1 cellular context compared by ENCODE assay signal in the genomic region with DNA sequence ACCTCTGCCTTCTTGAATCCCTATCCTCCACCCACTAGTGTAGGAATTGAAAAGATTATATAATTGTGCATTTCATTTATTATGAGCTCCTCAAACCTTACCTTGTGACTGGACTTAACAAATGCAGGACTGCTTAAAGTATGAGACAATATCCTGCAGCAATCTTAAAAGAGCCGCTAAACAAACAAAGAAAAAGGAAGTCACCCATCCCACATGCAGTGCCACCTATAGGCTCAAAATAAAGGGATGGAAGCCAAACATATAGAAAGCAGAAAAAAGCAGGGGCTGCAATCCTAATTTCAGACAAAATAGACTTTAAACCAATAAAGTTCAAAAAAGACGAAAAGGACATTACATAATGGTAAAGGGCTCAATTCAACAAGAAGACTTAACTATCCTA.
TF ChIP-seq lines count a peak whose summit lies in the region.

No MANE protein-coding gene starts in this region.

TF ChIP-seq in K562, 482 proteins besides CTCF, POLR2A, EP300 and RAD21:
- TF ChIP-seq TCF7L2 (IDR thresholded peaks at IDR 0.05; ENCODE audit: low read depth, low read length) (peak; percentile 66; the same call in 1 of the 2 replicates), C11orf30 (IDR thresholded peaks at IDR 0.05; ENCODE audit: low read depth) (no peak), RAD51 (IDR thresholded peaks at IDR 0.05; ENCODE audit: borderline replicate concordance, low read depth) (no peak), PRMT5 (CRISPR knock-in tag; IDR thresholded peaks at IDR 0.05) (no peak), FOXA3 (CRISPR knock-in tag; conservative IDR thresholded peaks at IDR 0.05 in 1 of 2, IDR thresholded peaks at IDR 0.05 in 1 of 2) (peak; percentile 84 to 98), SPI1 (IDR thresholded peaks at IDR 0.05; ENCODE audit: borderline replicate concordance, low read depth, low read length) (peak; percentile 83), SAP30 (IDR thresholded peaks at IDR 0.05; ENCODE audit: borderline replicate concordance, insufficient read depth, low read depth, low read length, poor library complexity, severe bottlenecking) (no peak), PTRF (tag; IDR thresholded peaks at IDR 0.05) (no peak), HNRNPL (IDR thresholded peaks at IDR 0.05; ENCODE audit: low read depth, low read length) (no peak)
- TF ChIP-seq, protein P1, sequence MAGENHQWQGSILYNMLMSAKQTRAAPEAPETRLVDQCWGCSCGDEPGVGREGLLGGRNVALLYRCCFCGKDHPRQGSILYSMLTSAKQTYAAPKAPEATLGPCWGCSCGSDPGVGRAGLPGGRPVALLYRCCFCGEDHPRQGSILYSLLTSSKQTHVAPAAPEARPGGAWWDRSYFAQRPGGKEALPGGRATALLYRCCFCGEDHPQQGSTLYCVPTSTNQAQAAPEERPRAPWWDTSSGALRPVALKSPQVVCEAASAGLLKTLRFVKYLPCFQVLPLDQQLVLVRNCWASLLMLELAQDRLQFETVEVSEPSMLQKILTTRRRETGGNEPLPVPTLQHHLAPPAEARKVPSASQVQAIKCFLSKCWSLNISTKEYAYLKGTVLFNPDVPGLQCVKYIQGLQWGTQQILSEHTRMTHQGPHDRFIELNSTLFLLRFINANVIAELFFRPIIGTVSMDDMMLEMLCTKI (IDR thresholded peaks at IDR 0.05; ENCODE audit: partially characterized antibody): no peak
